9 cellular contexts compared by ENCODE assay signal in the genomic region with DNA sequence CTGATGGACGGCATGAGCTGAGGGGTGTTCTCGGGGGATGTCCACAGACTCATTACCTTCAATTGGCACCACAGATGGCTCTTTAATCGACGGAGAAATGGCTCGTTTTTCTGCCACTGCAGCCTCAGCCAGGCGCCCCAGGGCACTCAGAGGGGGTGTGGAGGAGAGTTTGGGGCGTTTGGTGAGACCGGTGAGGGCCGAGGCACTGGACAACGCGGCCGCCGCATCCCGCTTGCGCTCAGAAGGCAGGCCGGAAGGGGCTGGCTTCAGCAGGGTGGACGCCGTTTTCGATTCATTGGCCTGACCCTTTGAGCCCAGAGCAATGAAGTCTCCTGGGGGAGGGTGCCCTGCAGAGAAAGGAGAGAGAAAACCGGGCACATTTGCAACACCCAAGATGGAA. TPM values are rescaled to one million over a fixed set of nuclear protein-coding genes. Genes with fewer than 3 reads are reported as not detected.
DNase-seq lines count a peak whose midpoint lies in the region; ATAC-seq lines count a peak whose summit lies in the region.
"Had no signal": no experiment of that assay in that cellular context is flagged by ENCODE, and none has a peak within 500 bp of the region (broad histone marks: within the 10 kb centered on the region; RNA-seq: fewer than 3 reads in every experiment).

No MANE protein-coding gene starts in this region.

- intact Hi-C loops in activated T-helper 1 cell treated with anti-CD3 and anti-CD28 coated beads, Interleukin-12 subunit alpha, Interleukin-12 subunit beta, Interleukin-2, Interleukin-4 antibody, amounts not matched to agents 30 ng/mL and 10 ng/mL and 1 ng/mL, durations not matched to agents 14 hours and 24 hours and 36 hours (cut with micrococcal nuclease), result no loop called here

- H3K4me1 Mint-ChIP-seq in activated CD4-positive, alpha-beta T cell treated with anti-CD3 and anti-CD28 coated beads, Interleukin-2, amount 10 ng/mL, durations not matched to agents 7 days and 5 days, result peaks cover 55% of the 10 kb centered on the region
- H3K4me1 Mint-ChIP-seq in activated T-helper 1 cell treated with anti-CD3 and anti-CD28 coated beads, Interleukin-12 subunit alpha, Interleukin-12 subunit beta, Interleukin-2, Interleukin-4 antibody, amounts not matched to agents 30 ng/mL and 10 ng/mL and 1 ng/mL, durations not matched to agents 14 hours and 24 hours and 36 hours (ENCODE audit: low read depth), result peaks cover 25% of the 10 kb centered on the region
- H3K4me1 Mint-ChIP-seq in stimulated activated naive CD8-positive, alpha-beta T cell treated with anti-CD3 and anti-CD28 coated beads, Interleukin-15, amount 100 ng/mL, for 72 hours, result peaks cover 56% of the 10 kb centered on the region

- peak overlapping the region; percentile 86 for H3K27ac Mint-ChIP-seq in activated CD4-positive, alpha-beta T cell treated with anti-CD3 and anti-CD28 coated beads, Interleukin-2, amount 10 ng/mL, durations not matched to agents 7 days and 5 days
- peak overlapping the region; percentile 73 for H3K27ac Mint-ChIP-seq in activated T-helper 1 cell treated with anti-CD3 and anti-CD28 coated beads, Interleukin-12 subunit alpha, Interleukin-12 subunit beta, Interleukin-2, Interleukin-4 antibody, amounts not matched to agents 30 ng/mL and 10 ng/mL and 1 ng/mL, durations not matched to agents 14 hours and 24 hours and 36 hours
- peak overlapping the region; percentile 93 to 96 for H3K27ac Mint-ChIP-seq in stimulated activated naive CD8-positive, alpha-beta T cell treated with anti-CD3 and anti-CD28 coated beads, Interleukin-15, amount 100 ng/mL, for 72 hours

- H3K9me3 Mint-ChIP-seq in activated CD4-positive, alpha-beta T cell treated with anti-CD3 and anti-CD28 coated beads, Interleukin-2, amount 10 ng/mL, durations not matched to agents 7 days and 5 days, result no peaks in the 10 kb centered on the region
- H3K9me3 Mint-ChIP-seq in activated T-helper 1 cell treated with anti-CD3 and anti-CD28 coated beads, Interleukin-12 subunit alpha, Interleukin-12 subunit beta, Interleukin-2, Interleukin-4 antibody, amounts not matched to agents 30 ng/mL and 10 ng/mL and 1 ng/mL, durations not matched to agents 14 hours and 24 hours and 36 hours, result no peaks in the 10 kb centered on the region
- no peaks in the 10 kb centered on the region for H3K9me3 Mint-ChIP-seq in stimulated activated naive CD8-positive, alpha-beta T cell treated with anti-CD3 and anti-CD28 coated beads, Interleukin-15, amount 100 ng/mL, for 72 hours

- H3K4me3 ChIP-seq in iPS-18c (ENCODE audit: insufficient read depth, low read depth, low read length), result peak overlapping the region; percentile 88

- H3K4me3 Mint-ChIP-seq in activated CD4-positive, alpha-beta T cell treated with anti-CD3 and anti-CD28 coated beads, Interleukin-2, amount 10 ng/mL, durations not matched to agents 7 days and 5 days, result peak overlapping the region; percentile 86
- H3K4me3 Mint-ChIP-seq in activated T-helper 1 cell treated with anti-CD3 and anti-CD28 coated beads, Interleukin-12 subunit alpha, Interleukin-12 subunit beta, Interleukin-2, Interleukin-4 antibody, amounts not matched to agents 30 ng/mL and 10 ng/mL and 1 ng/mL, durations not matched to agents 14 hours and 24 hours and 36 hours, result peak overlapping the region; percentile 89
- peak overlapping the region; percentile 84 to 96 for H3K4me3 Mint-ChIP-seq in stimulated activated naive CD8-positive, alpha-beta T cell treated with anti-CD3 and anti-CD28 coated beads, Interleukin-15, amount 100 ng/mL, for 72 hours

- ATAC-seq in stimulated activated naive CD8-positive, alpha-beta T cell treated with anti-CD3 and anti-CD28 coated beads, Interleukin-15, amount 100 ng/mL, for 72 hours, result no peak

- H3K36me3 Mint-ChIP-seq in activated CD4-positive, alpha-beta T cell treated with anti-CD3 and anti-CD28 coated beads, Interleukin-2, amount 10 ng/mL, durations not matched to agents 7 days and 5 days (ENCODE audit: low read depth), result peaks cover 14% of the 10 kb centered on the region
- H3K36me3 Mint-ChIP-seq in activated T-helper 1 cell treated with anti-CD3 and anti-CD28 coated beads, Interleukin-12 subunit alpha, Interleukin-12 subunit beta, Interleukin-2, Interleukin-4 antibody, amounts not matched to agents 30 ng/mL and 10 ng/mL and 1 ng/mL, durations not matched to agents 14 hours and 24 hours and 36 hours (ENCODE audit: low read depth), result peaks cover 19% of the 10 kb centered on the region

- H3K9me3 ChIP-seq in iPS-18c (ENCODE audit: control insufficient read depth, insufficient read depth, low read length), result peaks cover 4% of the 10 kb centered on the region

- no peak for DNase-seq in activated CD4-positive, alpha-beta T cell treated with anti-CD3 and anti-CD28 coated beads, Interleukin-2, amount 10 ng/mL, durations not matched to agents 7 days and 5 days
- DNase-seq in activated CD4-positive, alpha-beta T cell treated with anti-CD3 and anti-CD28 coated beads, Interleukin-2, amount 50 U/mL, for 4 hours, result no peak
- no peak for DNase-seq in activated T-helper 1 cell treated with anti-CD3 and anti-CD28 coated beads, Interleukin-12 subunit alpha, Interleukin-12 subunit beta, Interleukin-2, Interleukin-4 antibody, amounts not matched to agents 30 ng/mL and 10 ng/mL and 1 ng/mL, durations not matched to agents 14 hours and 24 hours and 36 hours (ENCODE audit: low spot score)
- no peak for DNase-seq in stimulated activated naive CD8-positive, alpha-beta T cell treated with anti-CD3 and anti-CD28 coated beads, Interleukin-15, amount 100 ng/mL, for 72 hours
- DNase-seq in 8988T (no peak), COR-L47 (lab: John Stamatoyannopoulos, UW) (no peak), NCI-H526 treated with DMSO at 0.1 percent for 48 hours (lab: John Stamatoyannopoulos, UW) (no peak)
- DNase-seq: amygdala had no signal

- CTCF ChIA-PET in activated CD4-positive, alpha-beta T cell treated with anti-CD3 and anti-CD28 coated beads, Interleukin-2, amount 10 ng/mL, durations not matched to agents 7 days and 5 days (lab: Charles Lee), result no interaction called here

- H3K27me3 Mint-ChIP-seq in activated CD4-positive, alpha-beta T cell treated with anti-CD3 and anti-CD28 coated beads, Interleukin-2, amount 10 ng/mL, durations not matched to agents 7 days and 5 days, result no peaks in the 10 kb centered on the region
- no peaks in the 10 kb centered on the region for H3K27me3 Mint-ChIP-seq in activated T-helper 1 cell treated with anti-CD3 and anti-CD28 coated beads, Interleukin-12 subunit alpha, Interleukin-12 subunit beta, Interleukin-2, Interleukin-4 antibody, amounts not matched to agents 30 ng/mL and 10 ng/mL and 1 ng/mL, durations not matched to agents 14 hours and 24 hours and 36 hours (ENCODE audit: insufficient read depth)
- no peaks in the 10 kb centered on the region for H3K27me3 Mint-ChIP-seq in stimulated activated naive CD8-positive, alpha-beta T cell treated with anti-CD3 and anti-CD28 coated beads, Interleukin-15, amount 100 ng/mL, for 72 hours

- POLR2A ChIA-PET in activated CD4-positive, alpha-beta T cell treated with anti-CD3 and anti-CD28 coated beads, Interleukin-2, amount 10 ng/mL, durations not matched to agents 7 days and 5 days (lab: Charles Lee), result no interaction called here

RNA-seq across cellular contexts. Expression of gene INTS1, which starts 1.3 kb away (rescaled TPM):
- 100 to 1,000 TPM in 1 of 2 experiments, 10 to 100 TPM in 1; 90.6 to 104 TPM for total RNA-seq in activated CD4-positive, alpha-beta T cell treated with anti-CD3 and anti-CD28 coated beads, Interleukin-2, amount 10 ng/mL, durations not matched to agents 7 days and 5 days
- 94.3 and 97.9 TPM in 2 replicates for total RNA-seq in activated T-helper 1 cell treated with anti-CD3 and anti-CD28 coated beads, Interleukin-12 subunit alpha, Interleukin-12 subunit beta, Interleukin-2, Interleukin-4 antibody, amounts not matched to agents 30 ng/mL and 10 ng/mL and 1 ng/mL, durations not matched to agents 14 hours and 24 hours and 36 hours

RNA-seq across cellular contexts. Expression of gene MAFK, which starts 27.7 kb away (rescaled TPM):
- total RNA-seq in activated CD4-positive, alpha-beta T cell treated with anti-CD3 and anti-CD28 coated beads, Interleukin-2, amount 10 ng/mL, durations not matched to agents 7 days and 5 days, result 10 to 100 TPM; 24.7 to 29.3 TPM
- 48.1 and 51.7 TPM in 2 replicates for total RNA-seq in activated T-helper 1 cell treated with anti-CD3 and anti-CD28 coated beads, Interleukin-12 subunit alpha, Interleukin-12 subunit beta, Interleukin-2, Interleukin-4 antibody, amounts not matched to agents 30 ng/mL and 10 ng/mL and 1 ng/mL, durations not matched to agents 14 hours and 24 hours and 36 hours

RNA-seq across cellular contexts. Expression of gene MICALL2, which starts 43.6 kb away (rescaled TPM):
- 1 to 10 TPM; 2.1 to 2.7 TPM for total RNA-seq in activated CD4-positive, alpha-beta T cell treated with anti-CD3 and anti-CD28 coated beads, Interleukin-2, amount 10 ng/mL, durations not matched to agents 7 days and 5 days
- total RNA-seq in activated T-helper 1 cell treated with anti-CD3 and anti-CD28 coated beads, Interleukin-12 subunit alpha, Interleukin-12 subunit beta, Interleukin-2, Interleukin-4 antibody, amounts not matched to agents 30 ng/mL and 10 ng/mL and 1 ng/mL, durations not matched to agents 14 hours and 24 hours and 36 hours, result 1.9 and 2.2 TPM in 2 replicates

RNA-seq across cellular contexts. Expression of gene TMEM184A, which starts 53.2 kb away (rescaled TPM):
- total RNA-seq in activated CD4-positive, alpha-beta T cell treated with anti-CD3 and anti-CD28 coated beads, Interleukin-2, amount 10 ng/mL, durations not matched to agents 7 days and 5 days, result not detected
- total RNA-seq in activated T-helper 1 cell treated with anti-CD3 and anti-CD28 coated beads, Interleukin-12 subunit alpha, Interleukin-12 subunit beta, Interleukin-2, Interleukin-4 antibody, amounts not matched to agents 30 ng/mL and 10 ng/mL and 1 ng/mL, durations not matched to agents 14 hours and 24 hours and 36 hours, result 0.03 TPM in 1 of 2 replicates, not detected in the other
